8 cellular contexts compared by ENCODE assay signal in genomic region chr7:92134271-92135099, GRCh38. TPM values are rescaled to one million over a fixed set of nuclear protein-coding genes. Genes with fewer than 3 reads are reported as not detected.
A peak's percentile ranks its signal among the peaks of the same experiment; 100 is the strongest.
DNase-seq lines count a peak whose midpoint lies in the region; ATAC-seq and TF ChIP-seq lines count a peak whose summit lies in the region.

TSS of gene CYP51A1 (minus strand) at chr7:92134477. CDS start at chr7:92134364, 113 bp downstream.

- DNase-seq in ELF-1 (ENCODE audit: low read depth, low spot score): peak; percentile 94
- DNase-seq in H7: peak; percentile 93
- peak; percentile 89 for DNase-seq in RWPE2 (ENCODE audit: low spot score)
- DNase-seq in activated T-helper 2 cell treated with anti-CD3 and anti-CD28 coated beads, Interferon-gamma antibody, Interleukin-2, Interleukin-4, amounts not matched to agents 10 μg/mL and 5 μg/mL and 100 μg/mL, durations not matched to agents 14 hours and 24 hours and 36 hours (ENCODE audit: low spot score): peak; percentile 92
- DNase-seq in fibroblast of mammary gland (ENCODE audit: low read depth): peak; percentile 92
- peak; percentile 86 to 99 (median 96) for DNase-seq in naive thymus-derived CD8-positive, alpha-beta T cell
- DNase-seq in stimulated activated naive B cell treated with anti-CD40 and anti-IgM and Interleukin-4, amounts not matched to agents 10 μg/mL and 1 μg/mL and 100 μg/mL, for 72 hours: peak; percentile 94

- H3K36me3 ChIP-seq in H7 (replicated peaks; ENCODE audit: control insufficient read depth, insufficient read depth, low read length): peaks cover 3% of the 10 kb centered on the region; the same call in 1 of the 2 replicates
- peaks cover 20% of the 10 kb centered on the region; the same call in 1 of the 2 replicates for H3K36me3 ChIP-seq in Loucy (ENCODE audit: insufficient read depth, low read length)
- peaks cover 41% of the 10 kb centered on the region for H3K36me3 ChIP-seq in RWPE2 (ENCODE audit: low read depth)

- H3K9me3 ChIP-seq in Loucy (ENCODE audit: insufficient read depth, low read depth, low read length): no peaks in the 10 kb centered on the region
- H3K9me3 ChIP-seq in RWPE2 (ENCODE audit: severe bottlenecking): no peaks in the 10 kb centered on the region

- H3K4me3 Mint-ChIP-seq in activated T-helper 2 cell treated with anti-CD3 and anti-CD28 coated beads, Interferon-gamma antibody, Interleukin-2, Interleukin-4, amounts not matched to agents 10 μg/mL and 5 μg/mL and 100 μg/mL, durations not matched to agents 14 hours and 24 hours and 36 hours (ENCODE audit: low read depth): peak within 1 kb of the TSS; percentile 99
- peak within 1 kb of the TSS; percentile 93 to 100 (median 98) for H3K4me3 Mint-ChIP-seq in naive thymus-derived CD8-positive, alpha-beta T cell
- peak within 1 kb of the TSS; percentile 94 to 100 for H3K4me3 Mint-ChIP-seq in stimulated activated naive B cell treated with anti-CD40 and anti-IgM and Interleukin-4, amounts not matched to agents 10 μg/mL and 1 μg/mL and 100 μg/mL, for 72 hours

- peak within 1 kb of the TSS; percentile 91 for H2AFZ ChIP-seq in Loucy (ENCODE audit: low read length)

- no peaks in the 10 kb centered on the region for H3K27me3 Mint-ChIP-seq in activated T-helper 2 cell treated with anti-CD3 and anti-CD28 coated beads, Interferon-gamma antibody, Interleukin-2, Interleukin-4, amounts not matched to agents 10 μg/mL and 5 μg/mL and 100 μg/mL, durations not matched to agents 14 hours and 24 hours and 36 hours (ENCODE audit: low read depth)
- peaks cover 0 to 2% (median 0%) of the 10 kb centered on the region in 5 donors for H3K27me3 Mint-ChIP-seq in naive thymus-derived CD8-positive, alpha-beta T cell
- H3K27me3 Mint-ChIP-seq in stimulated activated naive B cell treated with anti-CD40 and anti-IgM and Interleukin-4, amounts not matched to agents 10 μg/mL and 1 μg/mL and 100 μg/mL, for 72 hours: no peaks in the 10 kb centered on the region

- peaks cover 6% of the 10 kb centered on the region for H3K9me3 Mint-ChIP-seq in activated T-helper 2 cell treated with anti-CD3 and anti-CD28 coated beads, Interferon-gamma antibody, Interleukin-2, Interleukin-4, amounts not matched to agents 10 μg/mL and 5 μg/mL and 100 μg/mL, durations not matched to agents 14 hours and 24 hours and 36 hours
- H3K9me3 Mint-ChIP-seq in naive thymus-derived CD8-positive, alpha-beta T cell: no peaks in the 10 kb centered on the region
- peaks cover 0 to 8% of the 10 kb centered on the region in 2 donors for H3K9me3 Mint-ChIP-seq in stimulated activated naive B cell treated with anti-CD40 and anti-IgM and Interleukin-4, amounts not matched to agents 10 μg/mL and 1 μg/mL and 100 μg/mL, for 72 hours

- peak; percentile 88 for ATAC-seq in RWPE2 (ENCODE audit: low read depth)
- peak; percentile 83 to 84 for ATAC-seq in naive thymus-derived CD8-positive, alpha-beta T cell
- ATAC-seq in stimulated activated naive B cell treated with anti-CD40 and anti-IgM and Interleukin-4, amounts not matched to agents 10 μg/mL and 1 μg/mL and 100 μg/mL, for 72 hours (replicated peaks): peak; percentile 90 to 92

- peak within 1 kb of the TSS; percentile 99 for H3K4me2 ChIP-seq in Loucy (ENCODE audit: low read depth, low read length, poor library complexity, severe bottlenecking)

- peaks cover 39% of the 10 kb centered on the region for H4K20me1 ChIP-seq in Loucy (ENCODE audit: insufficient read depth, low read length, poor library complexity, severe bottlenecking)

- peak within 1 kb of the TSS; percentile 91 for H3K9ac ChIP-seq in Loucy (ENCODE audit: low read depth, low read length, poor library complexity, severe bottlenecking)

- H3K36me3 Mint-ChIP-seq in activated T-helper 2 cell treated with anti-CD3 and anti-CD28 coated beads, Interferon-gamma antibody, Interleukin-2, Interleukin-4, amounts not matched to agents 10 μg/mL and 5 μg/mL and 100 μg/mL, durations not matched to agents 14 hours and 24 hours and 36 hours (ENCODE audit: low read depth): peaks cover 38% of the 10 kb centered on the region
- H3K36me3 Mint-ChIP-seq in naive thymus-derived CD8-positive, alpha-beta T cell: peaks cover 0 to 14% (median 3%) of the 10 kb centered on the region in 3 donors
- peaks cover 27 to 32% of the 10 kb centered on the region in 2 donors for H3K36me3 Mint-ChIP-seq in stimulated activated naive B cell treated with anti-CD40 and anti-IgM and Interleukin-4, amounts not matched to agents 10 μg/mL and 1 μg/mL and 100 μg/mL, for 72 hours

- POLR2A ChIA-PET in naive thymus-derived CD8-positive, alpha-beta T cell (lab: Charles Lee): interaction anchor here (1.0 to 2.0 kb wide), 6 partner anchors 10 to 394 kb away, joined by 3 to 11 read pairs (median 5); partner anchors contain the start of genes AKAP9, ANKIB1, GATAD1 and KRIT1

- H3K27me3 ChIP-seq in H7 (ENCODE audit: control insufficient read depth, insufficient read depth, low read length) (no peaks in the 10 kb centered on the region), Loucy (ENCODE audit: insufficient read depth, low read length, poor library complexity, severe bottlenecking) (no peaks in the 10 kb centered on the region), RWPE2 (ENCODE audit: insufficient read depth, poor library complexity, severe bottlenecking) (no peaks in the 10 kb centered on the region)

- H3K4me1 ChIP-seq in Loucy (ENCODE audit: insufficient read depth, low read length, poor library complexity, severe bottlenecking): peaks cover 54% of the 10 kb centered on the region
- H3K4me1 ChIP-seq in RWPE2 (ENCODE audit: insufficient read depth, poor library complexity, severe bottlenecking): no peaks in the 10 kb centered on the region

- peaks cover 58% of the 10 kb centered on the region for H3K79me2 ChIP-seq in Loucy (ENCODE audit: insufficient read depth, low read length)

- H3K9me2 ChIP-seq in Loucy (replicated peaks; ENCODE audit: low read depth, low read length): no peaks in the 10 kb centered on the region

- 0 out of 2 replicates have a peak, but pooled peaks cover 3% of the 10 kb centered on the region for H3F3A ChIP-seq in Loucy (ENCODE audit: low read depth)

- H3K4me3 ChIP-seq in H7 (ENCODE audit: insufficient read depth, low read depth, low read length) (peak within 1 kb of the TSS; percentile 88), Loucy (ENCODE audit: low read length, poor library complexity, severe bottlenecking) (peak within 1 kb of the TSS; percentile 84), RWPE2 (ENCODE audit: severe bottlenecking) (peak within 1 kb of the TSS; percentile 87), fibroblast of mammary gland (ENCODE audit: control insufficient read depth, low read depth, low read length) (peak within 1 kb of the TSS; percentile 94)

- peaks cover 41% of the 10 kb centered on the region for H3K4me1 Mint-ChIP-seq in activated T-helper 2 cell treated with anti-CD3 and anti-CD28 coated beads, Interferon-gamma antibody, Interleukin-2, Interleukin-4, amounts not matched to agents 10 μg/mL and 5 μg/mL and 100 μg/mL, durations not matched to agents 14 hours and 24 hours and 36 hours (ENCODE audit: low read depth)
- peaks cover 9 to 34% (median 31%) of the 10 kb centered on the region in 4 donors for H3K4me1 Mint-ChIP-seq in naive thymus-derived CD8-positive, alpha-beta T cell
- H3K4me1 Mint-ChIP-seq in stimulated activated naive B cell treated with anti-CD40 and anti-IgM and Interleukin-4, amounts not matched to agents 10 μg/mL and 1 μg/mL and 100 μg/mL, for 72 hours: peaks cover 20 to 27% of the 10 kb centered on the region in 2 donors

- peak within 1 kb of the TSS; percentile 99 for H3K27ac Mint-ChIP-seq in activated T-helper 2 cell treated with anti-CD3 and anti-CD28 coated beads, Interferon-gamma antibody, Interleukin-2, Interleukin-4, amounts not matched to agents 10 μg/mL and 5 μg/mL and 100 μg/mL, durations not matched to agents 14 hours and 24 hours and 36 hours
- peak within 1 kb of the TSS; percentile 99 to 100 (median 99) for H3K27ac Mint-ChIP-seq in naive thymus-derived CD8-positive, alpha-beta T cell
- H3K27ac Mint-ChIP-seq in stimulated activated naive B cell treated with anti-CD40 and anti-IgM and Interleukin-4, amounts not matched to agents 10 μg/mL and 1 μg/mL and 100 μg/mL, for 72 hours: peak within 1 kb of the TSS; percentile 99

- intact Hi-C loops in activated T-helper 2 cell treated with anti-CD3 and anti-CD28 coated beads, Interferon-gamma antibody, Interleukin-2, Interleukin-4, amounts not matched to agents 10 μg/mL and 5 μg/mL and 100 μg/mL, durations not matched to agents 14 hours and 24 hours and 36 hours (cut with micrococcal nuclease): loop anchor here (1.0 to 2.0 kb wide), 6 partner anchors 44 to 394 kb away; partner anchors contain the start of genes AKAP9, ANKIB1, GATAD1 and KRIT1

- peak within 1 kb of the TSS; percentile 84 for H3K27ac ChIP-seq in RWPE2 (ENCODE audit: poor library complexity, severe bottlenecking)

- TF ChIP-seq CTCF in Loucy (conservative IDR thresholded peaks at IDR 0.05; ENCODE audit: low read length) (no peak), RWPE2 (IDR thresholded peaks at IDR 0.05; ENCODE audit: poor library complexity, severe bottlenecking) (no peak), fibroblast of mammary gland (conservative IDR thresholded peaks at IDR 0.05; ENCODE audit: control insufficient read depth, insufficient read depth, low read depth, low read length) (no peak)

RNA-seq across cellular contexts. Expression of gene CYP51A1, which starts in this region (rescaled TPM):
- total RNA-seq in H7 (2014; rRNA removed; shearing (Covaris generic)): 99.5 and 110 TPM in 2 replicates
- 133 and 139 TPM in 2 replicates for total RNA-seq in activated T-helper 2 cell treated with anti-CD3 and anti-CD28 coated beads, Interferon-gamma antibody, Interleukin-2, Interleukin-4, amounts not matched to agents 10 μg/mL and 5 μg/mL and 100 μg/mL, durations not matched to agents 14 hours and 24 hours and 36 hours
- total RNA-seq in naive thymus-derived CD8-positive, alpha-beta T cell: 10 to 100 TPM; 13.1 TPM
- polyA plus RNA-seq in naive thymus-derived CD8-positive, alpha-beta T cell: 10 to 100 TPM in 2 of 3 donors, 1 to 10 TPM in 1; 9.4 to 11.9 (median 11.0) TPM

Comparison
In these comparisons a context has a peak if more than half of its experiments do, and no peak if none do; other contexts are left out.
1. Peak in every context shown above with its lines: DNase-seq, ATAC-seq, H3K4me3 ChIP-seq and H3K27ac ChIP-seq.